Comparison of ENCODE assay signal across 22 cellular contexts in the genomic region with DNA sequence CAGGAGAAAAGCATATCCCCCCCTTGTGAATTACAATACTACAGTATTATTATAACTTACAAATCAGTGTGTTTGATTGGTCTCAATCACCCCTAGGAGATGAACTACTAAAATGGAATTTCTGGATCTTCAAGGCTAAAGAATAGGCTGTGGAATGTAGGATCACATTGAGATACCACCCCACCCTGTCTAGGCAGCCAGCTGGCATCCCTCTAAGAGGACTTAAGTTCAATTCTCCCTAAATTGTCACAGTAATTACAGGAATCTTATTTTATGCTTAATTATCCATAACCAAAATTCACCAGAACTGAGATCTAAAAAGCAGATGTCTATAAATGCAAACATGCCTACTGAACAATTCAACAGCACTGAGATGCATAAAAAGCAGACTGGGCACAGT. TPM values are rescaled to one million over a fixed set of nuclear protein-coding genes. Genes with fewer than 3 reads are reported as not detected.
DNase-seq lines count a peak whose midpoint lies in the region; ATAC-seq and TF ChIP-seq lines count a peak whose summit lies in the region.
"Had no signal": no experiment of that assay in that cellular context is flagged by ENCODE, and none has a peak within 500 bp of the region (broad histone marks: within the 10 kb centered on the region; RNA-seq: fewer than 3 reads in every experiment).

No MANE protein-coding gene starts in this region.

- no peaks in the 10 kb centered on the region for H3K9me3 Mint-ChIP-seq in CD8-positive, alpha-beta memory T cell
- no peaks in the 10 kb centered on the region for H3K9me3 Mint-ChIP-seq in activated T-helper 2 cell treated with anti-CD3 and anti-CD28 coated beads, Interferon-gamma antibody, Interleukin-2, Interleukin-4, amounts not matched to agents 10 μg/mL and 5 μg/mL and 100 μg/mL, durations not matched to agents 14 hours and 24 hours and 36 hours
- no peaks in the 10 kb centered on the region for H3K9me3 Mint-ChIP-seq in memory B cell

- H3K4me1 ChIP-seq in CD8-positive, alpha-beta memory T cell (ENCODE audit: insufficient read depth, low read length): peaks cover 34% of the 10 kb centered on the region
- H3K4me1 ChIP-seq: SJSA1 had no signal

- H3K36me3 Mint-ChIP-seq in CD8-positive, alpha-beta memory T cell: peaks cover 0 to 46% (median 2%) of the 10 kb centered on the region in 3 donors
- H3K36me3 Mint-ChIP-seq in activated T-helper 2 cell treated with anti-CD3 and anti-CD28 coated beads, Interferon-gamma antibody, Interleukin-2, Interleukin-4, amounts not matched to agents 10 μg/mL and 5 μg/mL and 100 μg/mL, durations not matched to agents 14 hours and 24 hours and 36 hours (ENCODE audit: low read depth): peaks cover 43% of the 10 kb centered on the region
- H3K36me3 Mint-ChIP-seq in memory B cell: peaks cover 12% of the 10 kb centered on the region

- no peak overlapping the region for H3K4me3 ChIP-seq in CD8-positive, alpha-beta memory T cell (ENCODE audit: low read length)
- H3K4me3 ChIP-seq in dorsolateral prefrontal cortex: no peak overlapping the region
- H3K4me3 ChIP-seq: BLaER1 treated with 17β-estradiol and CSF1 and Interleukin-3, amounts not matched to agents 10 nM and 100 nM; K562; SJSA1 had no signal

- peak overlapping the region in 7 of 8 donors; percentile 17 to 72 (median 48) for H3K27ac Mint-ChIP-seq in CD8-positive, alpha-beta memory T cell
- peak overlapping the region; percentile 21 for H3K27ac Mint-ChIP-seq in activated T-helper 2 cell treated with anti-CD3 and anti-CD28 coated beads, Interferon-gamma antibody, Interleukin-2, Interleukin-4, amounts not matched to agents 10 μg/mL and 5 μg/mL and 100 μg/mL, durations not matched to agents 14 hours and 24 hours and 36 hours
- peak overlapping the region; percentile 42 for H3K27ac Mint-ChIP-seq in memory B cell

- intact Hi-C loops in activated T-helper 2 cell treated with anti-CD3 and anti-CD28 coated beads, Interferon-gamma antibody, Interleukin-2, Interleukin-4, amounts not matched to agents 10 μg/mL and 5 μg/mL and 100 μg/mL, durations not matched to agents 14 hours and 24 hours and 36 hours (cut with micrococcal nuclease): no loop called here
- intact Hi-C loops in dorsolateral prefrontal cortex (cut with DNase I): no loop called here

- POLR2A ChIA-PET in CD8-positive, alpha-beta memory T cell (lab: Charles Lee): no interaction called here

- no peak for ATAC-seq in memory B cell (ENCODE audit: low read depth)
- no peak for ATAC-seq in GM21360 (IDR thresholded peaks at IDR 0.05; ENCODE audit: unreplicated experiment)
- ATAC-seq: HCT116, K562 had no signal

- H3K9me3 ChIP-seq in CD8-positive, alpha-beta memory T cell (ENCODE audit: low read length): no peaks in the 10 kb centered on the region
- H3K9me3 ChIP-seq: BLaER1 treated with 17β-estradiol and CSF1 and Interleukin-3, amounts not matched to agents 10 nM and 100 nM; SJSA1 had no signal

- no peaks in the 10 kb centered on the region for H3K27me3 ChIP-seq in CD8-positive, alpha-beta memory T cell (ENCODE audit: insufficient read depth, low read length, poor library complexity, severe bottlenecking)
- H3K27me3 ChIP-seq in dorsolateral prefrontal cortex: no peaks in the 10 kb centered on the region
- H3K27me3 ChIP-seq: BLaER1 treated with 17β-estradiol and CSF1 and Interleukin-3, amounts not matched to agents 10 nM and 100 nM; SJSA1 had no signal

- DNase-seq in AG20443 (ENCODE audit: low spot score) (peak; percentile 26), memory B cell (ENCODE audit: low spot score in 2 of 2) (no peak), dorsolateral prefrontal cortex (no peak), kidney glomerular epithelial cell (lab: John Stamatoyannopoulos, UW) (no peak)
- no peak for DNase-seq in CD8-positive, alpha-beta memory T cell
- DNase-seq in activated T-helper 2 cell treated with anti-CD3 and anti-CD28 coated beads, Interferon-gamma antibody, Interleukin-2, Interleukin-4, amounts not matched to agents 10 μg/mL and 5 μg/mL and 100 μg/mL, durations not matched to agents 14 hours and 24 hours and 36 hours (ENCODE audit: low spot score): no peak
- DNase-seq in stimulated activated CD4-positive, alpha-beta T cell treated with anti-CD3 and anti-CD28 coated beads, Interleukin-15, amount 100 ng/mL, for 24 hours: no peak
- DNase-seq: Calu3; DMS79; NCI-H1048; NCI-H2107; NCI-H226; NCI-H526; NK-92 treated with Interleukin-12 subunit alpha and Interleukin-12 subunit beta, amount 100 ng/mL, for 24 hours; OCI-M1 had no signal

- H3K27me3 Mint-ChIP-seq in CD8-positive, alpha-beta memory T cell: no peaks in the 10 kb centered on the region
- no peaks in the 10 kb centered on the region for H3K27me3 Mint-ChIP-seq in activated T-helper 2 cell treated with anti-CD3 and anti-CD28 coated beads, Interferon-gamma antibody, Interleukin-2, Interleukin-4, amounts not matched to agents 10 μg/mL and 5 μg/mL and 100 μg/mL, durations not matched to agents 14 hours and 24 hours and 36 hours (ENCODE audit: low read depth)
- H3K27me3 Mint-ChIP-seq in memory B cell: no peaks in the 10 kb centered on the region

- CTCF ChIA-PET in CD8-positive, alpha-beta memory T cell (lab: Charles Lee): no interaction called here

- H3K36me3 ChIP-seq in CD8-positive, alpha-beta memory T cell (ENCODE audit: insufficient read depth, low read length): peaks cover 5% of the 10 kb centered on the region

- H3K4me1 Mint-ChIP-seq in CD8-positive, alpha-beta memory T cell: peaks cover 48 to 74% (median 66%) of the 10 kb centered on the region in 3 donors
- H3K4me1 Mint-ChIP-seq in activated T-helper 2 cell treated with anti-CD3 and anti-CD28 coated beads, Interferon-gamma antibody, Interleukin-2, Interleukin-4, amounts not matched to agents 10 μg/mL and 5 μg/mL and 100 μg/mL, durations not matched to agents 14 hours and 24 hours and 36 hours (ENCODE audit: low read depth): peaks cover 37% of the 10 kb centered on the region
- peaks cover 22% of the 10 kb centered on the region for H3K4me1 Mint-ChIP-seq in memory B cell

- H3K4me3 Mint-ChIP-seq in CD8-positive, alpha-beta memory T cell: no peak overlapping the region
- no peak overlapping the region for H3K4me3 Mint-ChIP-seq in activated T-helper 2 cell treated with anti-CD3 and anti-CD28 coated beads, Interferon-gamma antibody, Interleukin-2, Interleukin-4, amounts not matched to agents 10 μg/mL and 5 μg/mL and 100 μg/mL, durations not matched to agents 14 hours and 24 hours and 36 hours (ENCODE audit: low read depth)
- H3K4me3 Mint-ChIP-seq in memory B cell: no peak overlapping the region

- no peak overlapping the region for H3K27ac ChIP-seq in CD8-positive, alpha-beta memory T cell (ENCODE audit: low read depth, low read length)
- no peak overlapping the region for H3K27ac ChIP-seq in dorsolateral prefrontal cortex
- H3K27ac ChIP-seq: BLaER1 treated with 17β-estradiol and CSF1 and Interleukin-3, amounts not matched to agents 10 nM and 100 nM; HL-60; RWPE1; SJSA1 had no signal

- no peak for TF ChIP-seq CTCF in dorsolateral prefrontal cortex (IDR thresholded peaks at IDR 0.05 in 54 of 56, conservative IDR thresholded peaks at IDR 0.05 in 2 of 56; ENCODE audit: low read depth in 1 of 56, partially characterized antibody in 56 of 56)

RNA-seq across cellular contexts. Expression of a gene that starts 12.1 kb away (rescaled TPM):
- total RNA-seq in CD8-positive, alpha-beta memory T cell: 10 to 100 TPM; 80.4 to 83.3 TPM
- polyA plus RNA-seq in CD8-positive, alpha-beta memory T cell: 10.9 TPM
- total RNA-seq in activated T-helper 2 cell treated with anti-CD3 and anti-CD28 coated beads, Interferon-gamma antibody, Interleukin-2, Interleukin-4, amounts not matched to agents 10 μg/mL and 5 μg/mL and 100 μg/mL, durations not matched to agents 14 hours and 24 hours and 36 hours: 90.6 and 91.6 TPM in 2 replicates
- total RNA-seq in dorsolateral prefrontal cortex: 100 to 1,000 TPM in 99 of 120 experiments, 10 to 100 TPM in 21; 81.3 to 131 (median 109) TPM

RNA-seq across cellular contexts. Expression of a gene that starts 49.3 kb away (rescaled TPM):
- 10 to 100 TPM; 16.9 to 19.7 TPM for total RNA-seq in CD8-positive, alpha-beta memory T cell
- 11.9 TPM for polyA plus RNA-seq in CD8-positive, alpha-beta memory T cell
- total RNA-seq in activated T-helper 2 cell treated with anti-CD3 and anti-CD28 coated beads, Interferon-gamma antibody, Interleukin-2, Interleukin-4, amounts not matched to agents 10 μg/mL and 5 μg/mL and 100 μg/mL, durations not matched to agents 14 hours and 24 hours and 36 hours: 17.2 and 19.7 TPM in 2 replicates
- total RNA-seq in dorsolateral prefrontal cortex: 10 to 100 TPM; 20.3 to 34.3 (median 26.3) TPM
